In genomic region chr20:63658749-63659187, GRCh38 we compare ENCODE assay signal across 8 cellular contexts. TPM values are rescaled to one million over a fixed set of nuclear protein-coding genes. Genes with fewer than 3 reads are reported as not detected.
DNase-seq lines count a peak whose midpoint lies in the region; ATAC-seq and TF ChIP-seq lines count a peak whose summit lies in the region.

No MANE protein-coding gene starts in this region.

- peaks cover 24% of the 10 kb centered on the region for H3K36me3 ChIP-seq in right atrium auricular region

- H3K9me3 Mint-ChIP-seq in activated T-helper 1 cell treated with anti-CD3 and anti-CD28 coated beads, Interleukin-12 subunit alpha, Interleukin-12 subunit beta, Interleukin-2, Interleukin-4 antibody, amounts not matched to agents 30 ng/mL and 10 ng/mL and 1 ng/mL, durations not matched to agents 14 hours and 24 hours and 36 hours = no peaks in the 10 kb centered on the region

- H3K36me3 Mint-ChIP-seq in activated T-helper 1 cell treated with anti-CD3 and anti-CD28 coated beads, Interleukin-12 subunit alpha, Interleukin-12 subunit beta, Interleukin-2, Interleukin-4 antibody, amounts not matched to agents 30 ng/mL and 10 ng/mL and 1 ng/mL, durations not matched to agents 14 hours and 24 hours and 36 hours (ENCODE audit: low read depth) = peaks cover 9% of the 10 kb centered on the region

- peak overlapping the region; percentile 81 to 82 for H3K27ac ChIP-seq in right atrium auricular region
- peak overlapping the region; percentile 15 to 96 (median 88) for H3K27ac ChIP-seq in skin epidermis

- H3K27ac Mint-ChIP-seq in activated T-helper 1 cell treated with anti-CD3 and anti-CD28 coated beads, Interleukin-12 subunit alpha, Interleukin-12 subunit beta, Interleukin-2, Interleukin-4 antibody, amounts not matched to agents 30 ng/mL and 10 ng/mL and 1 ng/mL, durations not matched to agents 14 hours and 24 hours and 36 hours = peak overlapping the region; percentile 95

- intact Hi-C loops in activated T-helper 1 cell treated with anti-CD3 and anti-CD28 coated beads, Interleukin-12 subunit alpha, Interleukin-12 subunit beta, Interleukin-2, Interleukin-4 antibody, amounts not matched to agents 30 ng/mL and 10 ng/mL and 1 ng/mL, durations not matched to agents 14 hours and 24 hours and 36 hours (cut with micrococcal nuclease) = loop anchor here (1.0 to 5.0 kb wide), 7 partner anchors 30 to 419 kb away; partner anchors contain the start of genes ARFRP1, RGS19, TPD52L2 and UCKL1

- peaks cover 40% of the 10 kb centered on the region for H3K4me1 Mint-ChIP-seq in activated T-helper 1 cell treated with anti-CD3 and anti-CD28 coated beads, Interleukin-12 subunit alpha, Interleukin-12 subunit beta, Interleukin-2, Interleukin-4 antibody, amounts not matched to agents 30 ng/mL and 10 ng/mL and 1 ng/mL, durations not matched to agents 14 hours and 24 hours and 36 hours (ENCODE audit: low read depth)

- H3K27me3 ChIP-seq in right atrium auricular region = no peaks in the 10 kb centered on the region

- peaks cover 0 to 27% of the 10 kb centered on the region in 2 donors for H3K4me1 ChIP-seq in right atrium auricular region

- no peak for DNase-seq in activated CD4-positive, CD25-positive, alpha-beta regulatory T cell (lab: John Stamatoyannopoulos, UW)
- no peak for DNase-seq in activated T-helper 1 cell treated with anti-CD3 and anti-CD28 coated beads, Interleukin-12 subunit alpha, Interleukin-12 subunit beta, Interleukin-2, Interleukin-4 antibody, amounts not matched to agents 30 ng/mL and 10 ng/mL and 1 ng/mL, durations not matched to agents 14 hours and 24 hours and 36 hours (ENCODE audit: low spot score)
- DNase-seq in right atrium auricular region (ENCODE audit: low spot score) = no peak
- DNase-seq in T-helper 9 cell = no peak
- no peak for DNase-seq in NCI-H510A (lab: John Stamatoyannopoulos, UW)

- peaks cover 7% of the 10 kb centered on the region for H3K27me3 Mint-ChIP-seq in activated T-helper 1 cell treated with anti-CD3 and anti-CD28 coated beads, Interleukin-12 subunit alpha, Interleukin-12 subunit beta, Interleukin-2, Interleukin-4 antibody, amounts not matched to agents 30 ng/mL and 10 ng/mL and 1 ng/mL, durations not matched to agents 14 hours and 24 hours and 36 hours (ENCODE audit: insufficient read depth)

- H3K4me3 Mint-ChIP-seq in activated T-helper 1 cell treated with anti-CD3 and anti-CD28 coated beads, Interleukin-12 subunit alpha, Interleukin-12 subunit beta, Interleukin-2, Interleukin-4 antibody, amounts not matched to agents 30 ng/mL and 10 ng/mL and 1 ng/mL, durations not matched to agents 14 hours and 24 hours and 36 hours = peak overlapping the region; percentile 94

- H3K4me3 ChIP-seq in right atrium auricular region (peak overlapping the region; percentile 63 to 78), skin epidermis (peak overlapping the region; percentile 55 to 80 (median 70))

- peak; percentile 2 to 12 for ATAC-seq in activated CD4-positive, CD25-positive, alpha-beta regulatory T cell treated with anti-CD3 and anti-CD28 coated beads, Interleukin-2, amount 50 U/mL, for 24 hours
- peak; percentile 22 for ATAC-seq in HG03175 (IDR thresholded peaks at IDR 0.05; ENCODE audit: unreplicated experiment)

- TF ChIP-seq CTCF in right atrium auricular region (IDR thresholded peaks at IDR 0.05) = no peak

- H3K9me3 ChIP-seq in right atrium auricular region = no peaks in the 10 kb centered on the region

RNA-seq across cellular contexts. Expression of gene RTEL1, which starts 0.7 kb away (rescaled TPM):
- total RNA-seq in activated T-helper 1 cell treated with anti-CD3 and anti-CD28 coated beads, Interleukin-12 subunit alpha, Interleukin-12 subunit beta, Interleukin-2, Interleukin-4 antibody, amounts not matched to agents 30 ng/mL and 10 ng/mL and 1 ng/mL, durations not matched to agents 14 hours and 24 hours and 36 hours = 54.4 and 55.5 TPM in 2 replicates
- 1 to 10 TPM; 4.8 to 9.2 TPM for total RNA-seq in right atrium auricular region

RNA-seq across cellular contexts. Expression of gene STMN3, which starts 5.5 kb away (rescaled TPM):
- total RNA-seq in activated T-helper 1 cell treated with anti-CD3 and anti-CD28 coated beads, Interleukin-12 subunit alpha, Interleukin-12 subunit beta, Interleukin-2, Interleukin-4 antibody, amounts not matched to agents 30 ng/mL and 10 ng/mL and 1 ng/mL, durations not matched to agents 14 hours and 24 hours and 36 hours = 5.3 and 5.5 TPM in 2 replicates
- 10 to 100 TPM in 1 of 2 donors, 1 to 10 TPM in 1; 5.7 to 10.1 TPM for total RNA-seq in right atrium auricular region

RNA-seq across cellular contexts. Expression of gene GMEB2, which starts 31.9 kb away (rescaled TPM):
- 13.4 and 13.7 TPM in 2 replicates for total RNA-seq in activated T-helper 1 cell treated with anti-CD3 and anti-CD28 coated beads, Interleukin-12 subunit alpha, Interleukin-12 subunit beta, Interleukin-2, Interleukin-4 antibody, amounts not matched to agents 30 ng/mL and 10 ng/mL and 1 ng/mL, durations not matched to agents 14 hours and 24 hours and 36 hours
- total RNA-seq in right atrium auricular region = 1 to 10 TPM; 5.8 to 9.4 TPM

RNA-seq across cellular contexts. Expression of gene TNFRSF6B, which starts 37.7 kb away (rescaled TPM):
- not detected in 2 replicates for total RNA-seq in activated T-helper 1 cell treated with anti-CD3 and anti-CD28 coated beads, Interleukin-12 subunit alpha, Interleukin-12 subunit beta, Interleukin-2, Interleukin-4 antibody, amounts not matched to agents 30 ng/mL and 10 ng/mL and 1 ng/mL, durations not matched to agents 14 hours and 24 hours and 36 hours
- total RNA-seq in right atrium auricular region = 1 to 10 TPM; 1.2 to 3.8 TPM

RNA-seq across cellular contexts. Expression of gene ARFRP1, which starts 49.0 kb away (rescaled TPM):
- 71.8 and 73.5 TPM in 2 replicates for total RNA-seq in activated T-helper 1 cell treated with anti-CD3 and anti-CD28 coated beads, Interleukin-12 subunit alpha, Interleukin-12 subunit beta, Interleukin-2, Interleukin-4 antibody, amounts not matched to agents 30 ng/mL and 10 ng/mL and 1 ng/mL, durations not matched to agents 14 hours and 24 hours and 36 hours
- total RNA-seq in right atrium auricular region = 10 to 100 TPM; 33.5 to 39.4 TPM
